ENCODE assay signal across 11 cellular contexts in the genomic region with DNA sequence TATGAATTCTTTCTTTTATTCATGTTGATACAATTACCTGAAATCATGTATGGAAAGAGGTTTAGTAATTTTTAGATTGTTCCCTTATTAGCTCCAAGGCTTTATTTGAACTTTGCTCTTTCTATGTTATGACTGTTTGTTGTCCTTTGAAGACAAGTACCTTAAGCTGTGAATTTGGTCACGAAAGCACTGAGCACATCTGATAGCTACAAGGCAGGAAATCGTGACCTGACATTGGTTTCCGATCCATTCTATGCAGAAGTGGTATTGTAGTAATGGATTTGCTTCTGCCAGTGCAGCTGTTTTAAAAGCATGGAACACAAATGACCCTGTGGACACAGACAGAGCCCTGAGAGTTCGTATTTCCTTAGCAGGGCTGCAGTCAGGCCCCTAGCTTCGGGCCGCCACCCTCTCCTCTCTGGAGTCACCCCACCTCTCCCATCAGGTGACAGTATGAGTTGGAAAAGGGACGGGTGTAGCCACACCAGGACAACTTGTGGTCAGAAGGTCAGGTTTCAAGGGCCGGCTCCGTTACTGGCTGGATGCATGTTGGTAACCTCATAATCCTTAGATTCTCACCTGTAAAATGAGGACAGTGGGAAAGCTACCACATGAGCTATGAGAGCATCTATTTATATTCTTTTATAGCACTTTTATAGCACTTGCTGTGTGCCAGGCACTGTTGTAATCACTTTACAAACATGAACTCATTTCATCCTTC.
A peak's percentile ranks its signal among the peaks of the same experiment; 100 is the strongest.
DNase-seq lines count a peak whose midpoint lies in the region; ATAC-seq and TF ChIP-seq lines count a peak whose summit lies in the region.
"Had no signal": no experiment of that assay in that cellular context is flagged by ENCODE, and none has a peak within 500 bp of the region (broad histone marks: within the 10 kb centered on the region; RNA-seq: fewer than 3 reads in every experiment).

No MANE protein-coding gene starts in this region.

- CTCF ChIA-PET in PC-3 (lab: Charles Lee): no interaction called here

- H3K79me2 ChIP-seq in PC-3 (ENCODE audit: low read length): peaks cover 93% of the 10 kb centered on the region
- peaks cover 98% of the 10 kb centered on the region for H3K79me2 ChIP-seq in smooth muscle cell (ENCODE audit: low read depth)

- H3K36me3 ChIP-seq in PC-3 (ENCODE audit: low read depth, low read length) (peaks cover 20% of the 10 kb centered on the region), smooth muscle cell (ENCODE audit: low read depth) (no peaks in the 10 kb centered on the region)

- no peaks in the 10 kb centered on the region for H3K9me2 ChIP-seq in PC-3 (replicated peaks; ENCODE audit: low read length)

- no peaks in the 10 kb centered on the region for H3K27me3 ChIP-seq in PC-3 (ENCODE audit: low read length)
- H3K27me3 ChIP-seq in smooth muscle cell (ENCODE audit: low read depth): no peaks in the 10 kb centered on the region

- H3K9ac ChIP-seq in PC-3 (ENCODE audit: low read length): peak overlapping the region; percentile 11; the same call in 1 of the 2 replicates
- H3K9ac ChIP-seq in smooth muscle cell (ENCODE audit: low read depth): no peak overlapping the region

- H3K4me1 Mint-ChIP-seq in osteocyte (ENCODE audit: unreplicated experiment): peaks cover 69% of the 10 kb centered on the region

- H3F3A ChIP-seq in PC-3 (ENCODE audit: low read length, unreplicated experiment) (no peaks in the 10 kb centered on the region), smooth muscle cell (ENCODE audit: low read depth) (peaks cover 36% of the 10 kb centered on the region)

- H3K27me3 Mint-ChIP-seq in osteocyte (ENCODE audit: unreplicated experiment): no peaks in the 10 kb centered on the region
- H3K27me3 Mint-ChIP-seq: dendritic cell treated with granulocyte-macrophage colony-stimulating factor and Interleukin-4, amounts not matched to agents 40 ng/mL and 50 ng/mL, for 4 days had no signal

- H3K9me3 Mint-ChIP-seq in osteocyte (ENCODE audit: unreplicated experiment): no peaks in the 10 kb centered on the region
- H3K9me3 Mint-ChIP-seq: dendritic cell treated with granulocyte-macrophage colony-stimulating factor and Interleukin-4, amounts not matched to agents 40 ng/mL and 50 ng/mL, for 4 days had no signal

- TSS peak; percentile 37 for BruUV-seq in PC-3 (replicated peaks; lab: Mats Ljungman, UMichigan)

- peaks cover 6% of the 10 kb centered on the region for H3K36me3 Mint-ChIP-seq in osteocyte (ENCODE audit: unreplicated experiment)

- POLR2A ChIA-PET in PC-3 (lab: Charles Lee; ENCODE audit: unreplicated experiment): interaction anchor here (0.8 kb wide), 1 partner anchor 29 kb away, joined by 3 read pairs; no protein-coding TSS in a partner anchor

- no peak overlapping the region for H2AFZ ChIP-seq in PC-3 (ENCODE audit: low read length)
- H2AFZ ChIP-seq in smooth muscle cell (ENCODE audit: low read depth): no peak overlapping the region

- peaks cover 63% of the 10 kb centered on the region for H3K4me1 ChIP-seq in PC-3 (ENCODE audit: insufficient read depth, low read length)
- H3K4me1 ChIP-seq in smooth muscle cell (ENCODE audit: low read depth): peaks cover 41% of the 10 kb centered on the region

- H3K4me2 ChIP-seq in PC-3 (ENCODE audit: low read length) (no peak overlapping the region), smooth muscle cell (no peak overlapping the region)

- in situ Hi-C loops in G401 (cut with HindIII; ENCODE audit: low sequenced_read_pairs): no loop called here

- H3K4me3 ChIP-seq in PC-3 (ENCODE audit: low read length) (no peak overlapping the region), smooth muscle cell (no peak overlapping the region)

- H3K9me3 ChIP-seq in PC-3 (ENCODE audit: low read length): no peaks in the 10 kb centered on the region
- H3K9me3 ChIP-seq in smooth muscle cell (replicated peaks; ENCODE audit: low read depth): no peaks in the 10 kb centered on the region

- 81% methylated on average over 9 of the region's 9 CpGs for WGBS in smooth muscle cell (ENCODE audit: low lambda C conversion rate)

- H3K27ac Mint-ChIP-seq in osteocyte (ENCODE audit: unreplicated experiment): no peak overlapping the region
- H3K27ac Mint-ChIP-seq: dendritic cell treated with granulocyte-macrophage colony-stimulating factor and Interleukin-4, amounts not matched to agents 40 ng/mL and 50 ng/mL, for 4 days had no signal

- peak; percentile 38 for ATAC-seq in PC-3
- ATAC-seq in left ventricle myocardium superior: peak; percentile 83

- TF ChIP-seq CTCF in PC-3 (conservative IDR thresholded peaks at IDR 0.05; ENCODE audit: low read depth, low read length) (no peak), smooth muscle cell (IDR thresholded peaks at IDR 0.05; ENCODE audit: borderline replicate concordance, insufficient read depth, poor library complexity, severe bottlenecking) (no peak), osteocyte (IDR thresholded peaks at IDR 0.05) (no peak)

- DNase-seq in SHP77 treated with DMSO at 0.1 percent for 48 hours (lab: John Stamatoyannopoulos, UW) (peak; percentile 12), SHP77 (lab: John Stamatoyannopoulos, UW) (no peak), PC-3 (peak; percentile 42), left ventricle myocardium superior (no peak), smooth muscle cell (lab: John Stamatoyannopoulos, UW; ENCODE audit: unreplicated experiment) (no peak), G401 (ENCODE audit: low spot score) (no peak), NCI-H2029 (lab: John Stamatoyannopoulos, UW) (no peak), osteocyte (ENCODE audit: extremely low spot score, unreplicated experiment) (no peak)
- DNase-seq: left cardiac atrium, NCI-H2029 treated with DMSO at 0.1 percent for 48 hours had no signal

- H4K20me1 ChIP-seq in PC-3 (ENCODE audit: low read length): no peaks in the 10 kb centered on the region
- peaks cover 91% of the 10 kb centered on the region for H4K20me1 ChIP-seq in smooth muscle cell (ENCODE audit: low read depth)

- intact Hi-C loops in PC-3 (cut with micrococcal nuclease) (loop anchor here (2.0 kb wide), 1 partner anchor 30 kb away; no protein-coding TSS in a partner anchor), left ventricle myocardium superior (cut with micrococcal nuclease) (no loop called here)

- no peak overlapping the region for H3K4me3 Mint-ChIP-seq in osteocyte (ENCODE audit: unreplicated experiment)
- H3K4me3 Mint-ChIP-seq: dendritic cell treated with granulocyte-macrophage colony-stimulating factor and Interleukin-4, amounts not matched to agents 40 ng/mL and 50 ng/mL, for 4 days had no signal

- H3K27ac ChIP-seq in PC-3 (ENCODE audit: low read length) (peak overlapping the region; percentile 77), smooth muscle cell (ENCODE audit: low read depth) (peak overlapping the region; percentile 95)

Comparison
In these comparisons a context has a peak if more than half of its experiments do, and no peak if none do; other contexts are left out.
1. DNase-seq: peak in SHP77 treated with DMSO at 0.1 percent for 48 hours (single experiment) and PC-3 (single experiment); none in SHP77 (0 of 2), left ventricle myocardium superior (single experiment), smooth muscle cell (single experiment), G401 (single experiment), NCI-H2029 (single experiment) and osteocyte (single experiment).